In the genomic region with DNA sequence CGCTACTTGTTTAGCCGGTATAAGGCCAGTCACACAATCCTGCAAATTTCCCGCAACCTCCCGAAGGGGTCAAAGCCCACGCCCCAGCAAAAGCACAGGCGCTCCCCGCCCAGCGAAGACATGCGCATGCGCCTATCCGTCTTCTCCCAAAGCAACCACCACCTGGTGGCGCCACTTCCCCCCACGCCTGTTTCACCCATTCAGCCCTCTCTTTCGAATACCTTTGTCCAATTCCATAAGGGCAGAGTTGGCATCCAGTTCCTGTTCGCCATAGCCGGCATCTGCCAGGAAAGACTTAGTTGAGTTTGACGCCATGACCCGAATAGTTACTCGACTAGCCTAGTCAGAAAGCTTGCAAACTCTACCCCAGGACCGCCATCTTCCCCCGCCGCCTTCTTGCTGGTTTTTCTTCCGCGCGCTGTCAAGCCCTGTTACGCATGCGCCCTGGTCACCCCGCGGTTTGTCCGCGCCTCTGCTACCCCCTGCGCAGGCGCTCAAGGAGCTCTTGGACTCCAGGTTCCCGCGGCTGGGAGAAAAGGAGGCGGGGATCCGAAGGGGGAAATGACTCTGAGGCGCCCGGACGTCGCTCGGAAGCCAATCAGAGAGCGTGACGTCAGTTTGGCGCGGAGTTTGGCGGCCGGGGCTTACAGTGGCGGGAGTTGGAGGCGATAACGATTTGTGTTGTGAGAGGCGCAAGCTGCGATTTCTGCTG, we compare ENCODE assay signal across 8 cellular contexts. TPM values are rescaled to one million over a fixed set of nuclear protein-coding genes. Genes with fewer than 3 reads are reported as not detected.
DNase-seq lines count a peak whose midpoint lies in the region; ATAC-seq and TF ChIP-seq lines count a peak whose summit lies in the region.

A gene with protein sequence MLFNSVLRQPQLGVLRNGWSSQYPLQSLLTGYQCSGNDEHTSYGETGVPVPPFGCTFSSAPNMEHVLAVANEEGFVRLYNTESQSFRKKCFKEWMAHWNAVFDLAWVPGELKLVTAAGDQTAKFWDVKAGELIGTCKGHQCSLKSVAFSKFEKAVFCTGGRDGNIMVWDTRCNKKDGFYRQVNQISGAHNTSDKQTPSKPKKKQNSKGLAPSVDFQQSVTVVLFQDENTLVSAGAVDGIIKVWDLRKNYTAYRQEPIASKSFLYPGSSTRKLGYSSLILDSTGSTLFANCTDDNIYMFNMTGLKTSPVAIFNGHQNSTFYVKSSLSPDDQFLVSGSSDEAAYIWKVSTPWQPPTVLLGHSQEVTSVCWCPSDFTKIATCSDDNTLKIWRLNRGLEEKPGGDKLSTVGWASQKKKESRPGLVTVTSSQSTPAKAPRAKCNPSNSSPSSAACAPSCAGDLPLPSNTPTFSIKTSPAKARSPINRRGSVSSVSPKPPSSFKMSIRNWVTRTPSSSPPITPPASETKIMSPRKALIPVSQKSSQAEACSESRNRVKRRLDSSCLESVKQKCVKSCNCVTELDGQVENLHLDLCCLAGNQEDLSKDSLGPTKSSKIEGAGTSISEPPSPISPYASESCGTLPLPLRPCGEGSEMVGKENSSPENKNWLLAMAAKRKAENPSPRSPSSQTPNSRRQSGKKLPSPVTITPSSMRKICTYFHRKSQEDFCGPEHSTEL (plus strand): TSS at position 626 of the 712 bp plus-strand sequence. CDS start 143 bp downstream, outside the sequence.
A gene with protein sequence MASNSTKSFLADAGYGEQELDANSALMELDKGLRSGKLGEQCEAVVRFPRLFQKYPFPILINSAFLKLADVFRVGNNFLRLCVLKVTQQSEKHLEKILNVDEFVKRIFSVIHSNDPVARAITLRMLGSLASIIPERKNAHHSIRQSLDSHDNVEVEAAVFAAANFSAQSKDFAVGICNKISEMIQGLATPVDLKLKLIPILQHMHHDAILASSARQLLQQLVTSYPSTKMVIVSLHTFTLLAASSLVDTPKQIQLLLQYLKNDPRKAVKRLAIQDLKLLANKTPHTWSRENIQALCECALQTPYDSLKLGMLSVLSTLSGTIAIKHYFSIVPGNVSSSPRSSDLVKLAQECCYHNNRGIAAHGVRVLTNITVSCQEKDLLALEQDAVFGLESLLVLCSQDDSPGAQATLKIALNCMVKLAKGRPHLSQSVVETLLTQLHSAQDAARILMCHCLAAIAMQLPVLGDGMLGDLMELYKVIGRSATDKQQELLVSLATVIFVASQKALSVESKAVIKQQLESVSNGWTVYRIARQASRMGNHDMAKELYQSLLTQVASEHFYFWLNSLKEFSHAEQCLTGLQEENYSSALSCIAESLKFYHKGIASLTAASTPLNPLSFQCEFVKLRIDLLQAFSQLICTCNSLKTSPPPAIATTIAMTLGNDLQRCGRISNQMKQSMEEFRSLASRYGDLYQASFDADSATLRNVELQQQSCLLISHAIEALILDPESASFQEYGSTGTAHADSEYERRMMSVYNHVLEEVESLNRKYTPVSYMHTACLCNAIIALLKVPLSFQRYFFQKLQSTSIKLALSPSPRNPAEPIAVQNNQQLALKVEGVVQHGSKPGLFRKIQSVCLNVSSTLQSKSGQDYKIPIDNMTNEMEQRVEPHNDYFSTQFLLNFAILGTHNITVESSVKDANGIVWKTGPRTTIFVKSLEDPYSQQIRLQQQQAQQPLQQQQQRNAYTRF (minus strand): TSS at position 435 of the 712 bp plus-strand sequence. CDS start 120 bp downstream, at position 315.

- peak; percentile 80 for ATAC-seq in HG02798 (IDR thresholded peaks at IDR 0.05; ENCODE audit: poor library complexity, unreplicated experiment)
- ATAC-seq in activated naive CD8-positive, alpha-beta T cell treated with anti-CD3 and anti-CD28 coated beads, Interleukin-2, amount 50 U/mL, for 24 hours: peak; percentile 85
- peak; percentile 98 for ATAC-seq in Right ventricle myocardium inferior

- peak; percentile 45 for TF ChIP-seq POLR2A in ovary (IDR thresholded peaks at IDR 0.05)

- H3K4me3 ChIP-seq in GM12875 (ENCODE audit: low read depth, low read length) (peak within 1 kb of the TSS; percentile 86), ovary (peak within 1 kb of the TSS; percentile 57), tibial artery (peak within 1 kb of the TSS; percentile 57 to 68)

- no peaks in the 10 kb centered on the region for H3K9me3 Mint-ChIP-seq in activated naive CD8-positive, alpha-beta T cell treated with anti-CD3 and anti-CD28 coated beads, Interleukin-2, amount 50 U/mL, for 24 hours

- TF ChIP-seq CTCF in GM12875 (IDR thresholded peaks at IDR 0.05; ENCODE audit: borderline replicate concordance, insufficient read depth, low read depth, low read length) (peak; percentile 90), ovary (IDR thresholded peaks at IDR 0.05) (peak; percentile 94 to 100 (median 97)), tibial artery (IDR thresholded peaks at IDR 0.05) (peak; percentile 88 to 91)

- no peak for TF ChIP-seq EP300 in ovary (IDR thresholded peaks at IDR 0.05)

- peak within 1 kb of the TSS; percentile 95 for H3K4me3 Mint-ChIP-seq in activated naive CD8-positive, alpha-beta T cell treated with anti-CD3 and anti-CD28 coated beads, Interleukin-2, amount 50 U/mL, for 24 hours

- H3K27ac ChIP-seq in ovary: peak within 1 kb of the TSS; percentile 41 to 60
- peak within 1 kb of the TSS; percentile 69 to 80 for H3K27ac ChIP-seq in tibial artery

- DNase-seq in NCI-H1417 treated with DMSO at 0.1 percent for 48 hours (lab: John Stamatoyannopoulos, UW) (peak; percentile 99), SW480 (ENCODE audit: low spot score) (peak; percentile 99), Right ventricle myocardium inferior (ENCODE audit: missing footprints) (peak; percentile 99), ovary (peak; percentile 98 to 99 (median 98)), tibial artery (peak; percentile 98 to 99)
- peak; percentile 98 for DNase-seq in activated naive CD8-positive, alpha-beta T cell treated with anti-CD3 and anti-CD28 coated beads, Interleukin-2, amount 50 U/mL, for 24 hours

- peaks cover 47% of the 10 kb centered on the region for H3K36me3 Mint-ChIP-seq in activated naive CD8-positive, alpha-beta T cell treated with anti-CD3 and anti-CD28 coated beads, Interleukin-2, amount 50 U/mL, for 24 hours (ENCODE audit: low read depth)

- H3K27me3 Mint-ChIP-seq in activated naive CD8-positive, alpha-beta T cell treated with anti-CD3 and anti-CD28 coated beads, Interleukin-2, amount 50 U/mL, for 24 hours: peaks cover 6% of the 10 kb centered on the region

- H3K4me1 ChIP-seq in ovary (ENCODE audit: insufficient read depth): peaks cover 2% of the 10 kb centered on the region
- H3K4me1 ChIP-seq in tibial artery: peaks cover 0 to 27% (median 13%) of the 10 kb centered on the region in 4 donors

- intact Hi-C loops in Right ventricle myocardium inferior (cut with DNase I) (loop anchor here (10.0 kb wide), 1 partner anchor 420 kb away; no protein-coding TSS in a partner anchor), ovary (cut with DNase I) (loop anchor here in 1 of 4 donors (10.0 kb wide), 1 partner anchor 360 kb away; a partner anchor contains a TSS), tibial artery (cut with DNase I; ENCODE audit: low total_unique reads) (loop anchor here (10.0 kb wide), 1 partner anchor 420 kb away; no protein-coding TSS in a partner anchor)

- no peaks in the 10 kb centered on the region for H3K36me3 ChIP-seq in ovary
- no peaks in the 10 kb centered on the region for H3K36me3 ChIP-seq in tibial artery

- H3K27ac Mint-ChIP-seq in activated naive CD8-positive, alpha-beta T cell treated with anti-CD3 and anti-CD28 coated beads, Interleukin-2, amount 50 U/mL, for 24 hours: peak within 1 kb of the TSS; percentile 98

- WGBS in ovary, 3 donors: 0% methylated on average over 53 of the region's 53 CpGs

- no peaks in the 10 kb centered on the region for H3K9me3 ChIP-seq in ovary
- no peaks in the 10 kb centered on the region for H3K9me3 ChIP-seq in tibial artery

- peaks cover 66% of the 10 kb centered on the region for H3K4me1 Mint-ChIP-seq in activated naive CD8-positive, alpha-beta T cell treated with anti-CD3 and anti-CD28 coated beads, Interleukin-2, amount 50 U/mL, for 24 hours

- H3K27me3 ChIP-seq in ovary (no peaks in the 10 kb centered on the region), tibial artery (no peaks in the 10 kb centered on the region)

RNA-seq across cellular contexts. Expression of the first gene that starts in this region (rescaled TPM):
- total RNA-seq in Right ventricle myocardium inferior: 1.3 TPM
- total RNA-seq in ovary: 1 to 10 TPM in 3 of 7 donors, under 1 TPM in 4; 0.11 to 2.0 (median 0.80) TPM
- polyA plus RNA-seq in ovary: 1 to 10 TPM in 1 of 2 donors, under 1 TPM in 1; 0.96 to 1.5 TPM

RNA-seq across cellular contexts. Expression of the second gene that starts in this region (rescaled TPM):
- 9.6 TPM for total RNA-seq in Right ventricle myocardium inferior
- 10 to 100 TPM in 1 of 7 donors, 1 to 10 TPM in 6; 5.1 to 19.1 (median 7.0) TPM for total RNA-seq in ovary
- polyA plus RNA-seq in ovary: 1 to 10 TPM; 4.0 to 7.8 TPM

Comparison
In these comparisons a context has a peak if more than half of its experiments do, and no peak if none do; other contexts are left out.
1. Peak in every context shown above with its lines: DNase-seq, ATAC-seq, H3K4me3 ChIP-seq and H3K27ac ChIP-seq.